ENCODE assay signal across 20 cellular contexts in genomic region chr7:84970683-84971082, GRCh38.
A peak's percentile ranks its signal among the peaks of the same experiment; 100 is the strongest.
DNase-seq lines count a peak whose midpoint lies in the region; ATAC-seq, FAIRE-seq and TF ChIP-seq lines count a peak whose summit lies in the region.
"Had no signal": no experiment of that assay in that cellular context is flagged by ENCODE, and none has a peak within 500 bp of the region (broad histone marks: within the 10 kb centered on the region; RNA-seq: fewer than 3 reads in every experiment).

No MANE protein-coding gene starts in this region.

- FAIRE-seq in endothelial cell of umbilical vein (lab: Jason Lieb, UNC) = no peak
- FAIRE-seq: GM12892, GM18507, HTR-8/SVneo had no signal

- TF ChIP-seq POLR2A in endothelial cell of umbilical vein (IDR thresholded peaks at IDR 0.05; ENCODE audit: low read depth, low read length) = no peak
- no peak for TF ChIP-seq POLR2A in gastroesophageal sphincter (IDR thresholded peaks at IDR 0.05)

- no peaks in the 10 kb centered on the region for H3K4me1 ChIP-seq in endothelial cell of umbilical vein (ENCODE audit: control insufficient read depth, extremely low read depth, insufficient read depth, low read length)
- H3K4me1 ChIP-seq in gastroesophageal sphincter = peaks cover 0 to 21% (median 6%) of the 10 kb centered on the region in 3 donors
- H3K4me1 ChIP-seq: BE2C had no signal

- no peak overlapping the region for H2AFZ ChIP-seq in endothelial cell of umbilical vein (ENCODE audit: low read depth, low read length)
- H2AFZ ChIP-seq: GM23338 had no signal

- no peaks in the 10 kb centered on the region for H3K79me2 ChIP-seq in endothelial cell of umbilical vein (ENCODE audit: control insufficient read depth, insufficient read depth, low read length)

- H3K9me1 ChIP-seq in endothelial cell of umbilical vein (replicated peaks; ENCODE audit: control insufficient read depth, extremely low read depth, insufficient read depth, low read length) = no peaks in the 10 kb centered on the region

- H4K20me1 ChIP-seq in endothelial cell of umbilical vein (replicated peaks; ENCODE audit: control insufficient read depth, extremely low read depth, insufficient read depth, low read length) = no peaks in the 10 kb centered on the region

- ATAC-seq in gastroesophageal sphincter = no peak
- no peak for ATAC-seq in sciatic nerve
- ATAC-seq: GM23338 had no signal

- no peaks in the 10 kb centered on the region for H3K36me3 ChIP-seq in endothelial cell of umbilical vein (ENCODE audit: control insufficient read depth in 2 of 2, extremely low read depth in 1 of 2, insufficient read depth in 2 of 2, low read length in 2 of 2)
- no peaks in the 10 kb centered on the region for H3K36me3 ChIP-seq in gastroesophageal sphincter
- H3K36me3 ChIP-seq: BE2C had no signal

- H3K9me3 ChIP-seq in endothelial cell of umbilical vein (replicated peaks; ENCODE audit: control insufficient read depth, insufficient read depth, low read length) = no peaks in the 10 kb centered on the region
- H3K9me3 ChIP-seq in gastroesophageal sphincter = no peaks in the 10 kb centered on the region
- H3K9me3 ChIP-seq: BE2C had no signal

- no TSS peak for BruUV-seq in endothelial cell of umbilical vein (replicated peaks; lab: Mats Ljungman, UMichigan)

- H3K27me3 ChIP-seq in endothelial cell of umbilical vein (ENCODE audit: control insufficient read depth in 2 of 2, insufficient read depth in 2 of 2, low read length in 2 of 2) (no peaks in the 10 kb centered on the region), gastroesophageal sphincter (no peaks in the 10 kb centered on the region)
- H3K27me3 ChIP-seq: BE2C had no signal

- POLR2A ChIA-PET in endothelial cell of umbilical vein (lab: Charles Lee) = no interaction called here

- H3K4me2 ChIP-seq in endothelial cell of umbilical vein (ENCODE audit: insufficient read depth, low read length) = no peak overlapping the region
- H3K4me2 ChIP-seq: GM23338 had no signal

- CTCF ChIA-PET in endothelial cell of umbilical vein (lab: Charles Lee) = no interaction called here

- H3K27ac ChIP-seq in endothelial cell of umbilical vein (ENCODE audit: insufficient read depth, low read depth, low read length) = no peak overlapping the region
- H3K27ac ChIP-seq in gastroesophageal sphincter = peak overlapping the region in 3 of 4 donors; percentile 32 to 68 (median 63)

- intact Hi-C loops in endothelial cell of umbilical vein (cut with micrococcal nuclease) = no loop called here
- intact Hi-C loops in sciatic nerve (cut with DNase I) = no loop called here

- dilution Hi-C loops in endothelial cell of umbilical vein (cut with MboI; ENCODE audit: extremely low pct_ligation_motif_present, low sequenced_read_pairs) = no loop called here

- DNase-seq in NCI-H226 (peak; percentile 35), endothelial cell of umbilical vein (ENCODE audit: low read depth, low spot score) (peak; percentile 49), GF-D8 (lab: John Stamatoyannopoulos, UW) (no peak), sciatic nerve (ENCODE audit: low spot score) (no peak)
- DNase-seq in activated naive CD4-positive, alpha-beta T cell treated with Interleukin-2 at 50 U/mL for 16 hours = no peak
- DNase-seq: ACHN; BE2C; CD4-positive, CD25-positive, alpha-beta regulatory T cell; CD8-positive, alpha-beta memory T cell; COR-L47; DMS53; DND-41; EL; HCEC 1CT; IMR-90 had no signal

- no peak for TF ChIP-seq EP300 in gastroesophageal sphincter (IDR thresholded peaks at IDR 0.05)

- no peak overlapping the region for H3K9ac ChIP-seq in endothelial cell of umbilical vein (replicated peaks; ENCODE audit: extremely low read depth, insufficient read depth, low read length)

- TF ChIP-seq CTCF in endothelial cell of umbilical vein (IDR thresholded peaks at IDR 0.05; ENCODE audit: extremely low read depth in 1 of 2, insufficient read depth in 1 of 2, low read depth in 1 of 2, low read length in 2 of 2) = no peak
- no peak for TF ChIP-seq CTCF in gastroesophageal sphincter (IDR thresholded peaks at IDR 0.05)

- no peak overlapping the region for H3K4me3 ChIP-seq in endothelial cell of umbilical vein (replicated peaks in 1 of 3; ENCODE audit: insufficient read depth in 1 of 3, low read depth in 1 of 3, low read length in 3 of 3)
- H3K4me3 ChIP-seq in gastroesophageal sphincter = no peak overlapping the region
- H3K4me3 ChIP-seq: GM23338 had no signal

TF ChIP-seq in endothelial cell of umbilical vein, 7 proteins besides CTCF, POLR2A, EP300 and RAD21:
- TF ChIP-seq JUN (IDR thresholded peaks at IDR 0.05; ENCODE audit: borderline replicate concordance, insufficient read depth, insufficient read length, low read depth) (no peak), EZH2 (IDR thresholded peaks at IDR 0.05; ENCODE audit: borderline replicate concordance, low read depth, low read length, severe bottlenecking) (no peak), POLR2AphosphoS5 (IDR thresholded peaks at IDR 0.05; ENCODE audit: insufficient read depth, low read depth, low read length) (no peak), MAX (IDR thresholded peaks at IDR 0.05; ENCODE audit: insufficient read depth, insufficient read length) (no peak), GATA2 (IDR thresholded peaks at IDR 0.05; ENCODE audit: insufficient read depth, insufficient read length, low read depth, low read length) (no peak), MYC (IDR thresholded peaks at IDR 0.05; ENCODE audit: low read depth, low read length) (no peak), FOS (IDR thresholded peaks at IDR 0.05; ENCODE audit: borderline replicate concordance, insufficient read depth, low read length) (no peak)

Comparison
In these comparisons a context has a peak if more than half of its experiments do, and no peak if none do; other contexts are left out.
1. DNase-seq: peak in NCI-H226 (single experiment) and endothelial cell of umbilical vein (single experiment); none in GF-D8 (single experiment), sciatic nerve (single experiment) and activated naive CD4-positive, alpha-beta T cell treated with Interleukin-2 at 50 U/mL for 16 hours (single experiment).